25 cellular contexts compared by ENCODE assay signal in genomic region chr3:82390868-82391267, GRCh38.
"Had no signal": no experiment of that assay in that cellular context is flagged by ENCODE, and none has a peak within 500 bp of the region (broad histone marks: within the 10 kb centered on the region; RNA-seq: fewer than 3 reads in every experiment).

No MANE protein-coding gene starts in this region.

- H2AFZ ChIP-seq: neural progenitor cell had no signal

- DNase-seq: islet precursor cell; left ventricle myocardium inferior; mesendoderm; naive B cell; natural killer cell; nephron progenitor cell; occipital lobe; ovary; right lobe of liver; stimulated activated CD4-positive, alpha-beta T cell treated with anti-CD3 and anti-CD28 coated beads, Interleukin-12 subunit alpha, Interleukin-12 subunit beta, amount 100 ng/mL, for 4 hours; stimulated activated CD4-positive, alpha-beta T cell treated with anti-CD3 and anti-CD28 coated beads, Interleukin-15, amount 100 ng/mL, for 24 hours; stimulated activated CD4-positive, alpha-beta T cell treated with anti-CD3 and anti-CD28 coated beads, Interleukin-2, amount 100 ng/mL, for 24 hours; stimulated activated CD4-positive, alpha-beta T cell treated with anti-CD3 and anti-CD28 coated beads, Interleukin-4, amount 100 ng/mL, for 1 hour; stimulated activated naive B cell treated with anti-CD40 and anti-IgM and Interleukin-4, amounts not matched to agents 10 μg/mL and 1 μg/mL and 100 μg/mL, for 72 hours; stimulated activated naive CD8-positive, alpha-beta T cell treated with anti-CD3 and anti-CD28 coated beads, Interleukin-15, Interleukin-2, amounts not matched to agents 100 U/mL and 50 U/mL, for 24 hours; stomach; testis; thyroid gland; transverse colon; upper lobe of left lung had no signal

- H3K4me3 ChIP-seq: left ventricle myocardium inferior, lung, neural progenitor cell, ovary, right atrium auricular region, right lobe of liver, stomach, testis, thyroid gland, transverse colon, upper lobe of left lung, vagina had no signal

- H3K27ac ChIP-seq: left ventricle myocardium inferior, neural progenitor cell, neutrophil, ovary, right atrium auricular region, right lobe of liver, stomach, testis, thyroid gland, transverse colon, upper lobe of left lung, vagina had no signal

- H3K4me1 ChIP-seq: left ventricle myocardium inferior, neural progenitor cell, right atrium auricular region, right lobe of liver, stomach, testis, thyroid gland, transverse colon, upper lobe of left lung, vagina had no signal

- ATAC-seq: natural killer cell; right lobe of liver; stimulated activated naive B cell treated with anti-CD40 and anti-IgM and Interleukin-4, amounts not matched to agents 10 μg/mL and 1 μg/mL and 100 μg/mL, for 72 hours; stimulated activated naive CD8-positive, alpha-beta T cell treated with anti-CD3 and anti-CD28 coated beads, Interleukin-15, Interleukin-2, amounts not matched to agents 100 U/mL and 50 U/mL, for 24 hours had no signal

- H3K27me3 ChIP-seq: neural progenitor cell, neutrophil, ovary, right atrium auricular region, right lobe of liver, stomach, testis, thyroid gland, transverse colon, upper lobe of left lung, vagina had no signal

- H3K9ac ChIP-seq: neural progenitor cell had no signal

- H3K36me3 ChIP-seq: left ventricle myocardium inferior, neural progenitor cell, neutrophil, ovary, right atrium auricular region, right lobe of liver, stomach, thyroid gland, transverse colon, upper lobe of left lung, vagina had no signal

- H3K4me2 ChIP-seq: neural progenitor cell had no signal

- H3K9me3 ChIP-seq: left ventricle myocardium inferior, neutrophil, ovary, right atrium auricular region, right lobe of liver, stomach, testis, thyroid gland, transverse colon, upper lobe of left lung, vagina had no signal
